In the genomic region with DNA sequence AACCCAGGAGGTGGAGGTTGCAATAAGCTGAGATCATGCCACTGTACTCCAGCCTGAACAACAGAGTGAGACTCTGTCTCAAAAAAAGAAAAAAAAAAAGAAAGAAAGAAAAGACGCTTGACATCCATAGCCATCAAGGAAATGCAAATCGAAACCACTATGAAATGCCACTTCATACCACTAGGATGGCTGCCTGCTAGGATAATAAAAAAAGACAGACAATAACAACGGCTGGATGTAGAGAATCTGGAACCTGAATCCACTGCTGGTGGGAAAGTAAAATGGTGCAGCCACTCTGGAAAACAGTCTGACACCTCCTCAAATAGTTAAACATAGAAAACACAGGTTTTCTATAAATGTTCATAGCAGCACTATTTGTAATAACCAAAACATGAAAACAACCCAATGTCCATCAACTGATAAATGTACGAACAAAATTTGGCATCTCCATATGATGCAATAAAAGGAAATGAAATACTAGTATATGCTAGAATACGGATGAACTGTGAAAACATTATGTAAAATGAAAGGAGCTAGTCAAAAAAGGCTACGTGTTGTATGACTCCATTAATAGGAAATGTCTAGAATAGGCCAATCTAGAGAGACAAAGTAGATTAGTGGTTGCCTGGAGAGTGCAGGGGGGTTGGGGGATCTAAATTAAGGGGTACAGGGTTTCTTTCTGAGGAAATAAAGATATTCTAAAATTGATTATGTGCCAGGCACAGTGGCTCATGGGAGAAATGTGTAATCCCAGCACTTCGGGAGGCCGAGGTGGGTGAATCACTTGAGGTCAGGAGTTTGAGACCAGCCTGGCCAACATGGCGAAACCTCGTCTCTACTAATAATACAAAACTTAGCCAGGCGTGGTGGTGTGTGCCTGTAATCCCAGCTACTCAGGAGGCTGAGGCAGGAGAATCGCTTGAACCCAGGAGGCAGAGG, we compare ENCODE assay signal across 11 cellular contexts. TPM values are rescaled to one million over a fixed set of nuclear protein-coding genes. Genes with fewer than 3 reads are reported as not detected.
A peak's percentile ranks its signal among the peaks of the same experiment; 100 is the strongest.
DNase-seq lines count a peak whose midpoint lies in the region; ATAC-seq, FAIRE-seq and TF ChIP-seq lines count a peak whose summit lies in the region.
"Had no signal": no experiment of that assay in that cellular context is flagged by ENCODE, and none has a peak within 500 bp of the region (broad histone marks: within the 10 kb centered on the region; RNA-seq: fewer than 3 reads in every experiment).

No MANE protein-coding gene starts in this region.

- H3K27me3 Mint-ChIP-seq in CD8-positive, alpha-beta T cell (ENCODE audit: low read depth) = no peaks in the 10 kb centered on the region
- no peaks in the 10 kb centered on the region for H3K27me3 Mint-ChIP-seq in CD14-positive monocyte (ENCODE audit: low read depth in 3 of 3)

- no peaks in the 10 kb centered on the region for H3K27me3 ChIP-seq in CD8-positive, alpha-beta T cell (ENCODE audit: insufficient read depth, low read length)
- no peaks in the 10 kb centered on the region for H3K27me3 ChIP-seq in HCT116 (ENCODE audit: insufficient read depth, low read length)
- no peaks in the 10 kb centered on the region for H3K27me3 ChIP-seq in pancreas

- no peak overlapping the region for H2AFZ ChIP-seq in HCT116 (ENCODE audit: low read depth, low read length, poor library complexity, severe bottlenecking)
- H2AFZ ChIP-seq: parathyroid adenoma had no signal

- H3K27ac ChIP-seq in CD8-positive, alpha-beta T cell (ENCODE audit: low read depth, low read length) = no peak overlapping the region
- peak overlapping the region; percentile 87 for H3K27ac ChIP-seq in HCT116 (ENCODE audit: low read depth, low read length)
- H3K27ac ChIP-seq in pancreas = peak overlapping the region; percentile 61 to 82 (median 70)

- ATAC-seq in CD8-positive, alpha-beta T cell = no peak
- ATAC-seq in HCT116 = no peak
- ATAC-seq in pancreas = no peak

- intact Hi-C loops in CD8-positive, alpha-beta T cell (cut with DNase I, micrococcal nuclease) = loop anchor here in 1 of 2 experiments (10.0 kb wide), 1 partner anchor 176 kb away; no protein-coding TSS in a partner anchor
- intact Hi-C loops in HCT116 (cut with micrococcal nuclease) (loop anchor here (5.0 kb wide), 1 partner anchor 64 kb away; no protein-coding TSS in a partner anchor), pancreas (cut with DNase I) (no loop called here), CD14-positive monocyte (cut with micrococcal nuclease) (loop anchor here in 1 of 2 donors (10.0 kb wide), 1 partner anchor 324 kb away; a partner anchor contains a TSS), posterior cingulate gyrus (cut with DNase I) (no loop called here)

- WGBS in pancreas, 2 donors = 88 to 93% methylated on average over 12 of the region's 12 CpGs

- no peaks in the 10 kb centered on the region for H3K9me3 ChIP-seq in CD8-positive, alpha-beta T cell (ENCODE audit: low read length)
- H3K9me3 ChIP-seq in HCT116 (ENCODE audit: control insufficient read depth in 1 of 2, insufficient read depth in 1 of 2, low read depth in 1 of 2, low read length in 2 of 2) = no peaks in the 10 kb centered on the region
- no peaks in the 10 kb centered on the region for H3K9me3 ChIP-seq in pancreas

- peaks cover 4% of the 10 kb centered on the region for H3K36me3 ChIP-seq in CD8-positive, alpha-beta T cell (ENCODE audit: insufficient read depth, low read length)
- H3K36me3 ChIP-seq in HCT116 (ENCODE audit: control insufficient read depth in 1 of 2, insufficient read depth in 2 of 2, low read length in 2 of 2) (peaks cover 5 to 23% of the 10 kb centered on the region in 2 experiments; a peak in 2 of 4 replicates), pancreas (peaks cover 0 to 7% (median 0%) of the 10 kb centered on the region in 3 donors)

- H3K9me3 Mint-ChIP-seq in CD8-positive, alpha-beta T cell = no peaks in the 10 kb centered on the region
- H3K9me3 Mint-ChIP-seq in CD14-positive monocyte = peaks cover 0 to 2% (median 0%) of the 10 kb centered on the region in 7 donors

- H3K4me2 ChIP-seq in HCT116 (ENCODE audit: low read length) = peak overlapping the region; percentile 80

- peaks cover 51% of the 10 kb centered on the region for H3K79me2 ChIP-seq in HCT116 (ENCODE audit: insufficient read depth, low read length)

- H3K4me1 ChIP-seq in CD8-positive, alpha-beta T cell (ENCODE audit: insufficient read depth, low read length) = peaks cover 4% of the 10 kb centered on the region
- H3K4me1 ChIP-seq in HCT116 (ENCODE audit: control insufficient read depth in 1 of 2, insufficient read depth in 2 of 2, low read length in 2 of 2) (peaks cover 32 to 56% of the 10 kb centered on the region in 2 experiments), pancreas (peaks cover 22 to 30% (median 29%) of the 10 kb centered on the region in 3 donors)

- peaks cover 22% of the 10 kb centered on the region for H3K4me1 Mint-ChIP-seq in CD8-positive, alpha-beta T cell (ENCODE audit: low read depth)
- peaks cover 5% of the 10 kb centered on the region for H3K4me1 Mint-ChIP-seq in CD14-positive monocyte

- CTCF ChIA-PET in CD8-positive, alpha-beta T cell (lab: Charles Lee) = interaction anchor here (1.4 kb wide), 1 partner anchor 325 kb away, joined by 3 read pairs; a partner anchor contains a TSS
- CTCF ChIA-PET in HCT116 (lab: Charles Lee) = no interaction called here

- BruUV-seq in HCT116 (replicated peaks; lab: Mats Ljungman, UMichigan) = no TSS peak

- no peak for TF ChIP-seq POLR2A in HCT116 (IDR thresholded peaks at IDR 0.05; ENCODE audit: borderline replicate concordance, extremely low read depth, insufficient read depth, insufficient read length)

- DNase-seq in CD8-positive, alpha-beta T cell = no peak
- DNase-seq in HCT116 (ENCODE audit: low read depth, low spot score) (no peak), cardiac fibroblast (ENCODE audit: low read depth in 2 of 2) (peak in 1 of 2 donors; percentile 51), pancreas (no peak), CD14-positive monocyte (ENCODE audit: low spot score) (no peak), posterior cingulate gyrus (no peak), middle frontal gyrus (ENCODE audit: extremely low spot score, low spot score) (no peak)
- DNase-seq: DMS 273 treated with DMSO at 0.1 percent for 48 hours, kidney glomerular epithelial cell, SW 1271 had no signal

- FAIRE-seq in pancreas (lab: Jason Lieb, UNC) = no peak

- TF ChIP-seq RAD21 in HCT116 (IDR thresholded peaks at IDR 0.05; ENCODE audit: low read depth) = no peak

- peak overlapping the region; percentile 12 for H3K27ac Mint-ChIP-seq in CD8-positive, alpha-beta T cell
- H3K27ac Mint-ChIP-seq in CD14-positive monocyte = peak overlapping the region in 2 of 7 donors; percentile 27 to 67

- TF ChIP-seq CTCF in CD8-positive, alpha-beta T cell (IDR thresholded peaks at IDR 0.05) = no peak
- TF ChIP-seq CTCF in HCT116 (IDR thresholded peaks at IDR 0.05 in 2 of 3, conservative IDR thresholded peaks at IDR 0.05 in 1 of 3; ENCODE audit: borderline replicate concordance in 1 of 3, insufficient read depth in 1 of 3, low read depth in 2 of 3, low read length in 2 of 3) = peak in 2 of 3 experiments; percentile 10 to 22; a peak in 1 of 6 replicates
- TF ChIP-seq CTCF in cardiac fibroblast (IDR thresholded peaks at IDR 0.05; ENCODE audit: low read depth, low read length) = peak; percentile 17
- no peak for TF ChIP-seq CTCF in pancreas (IDR thresholded peaks at IDR 0.05)
- TF ChIP-seq CTCF in CD14-positive monocyte (IDR thresholded peaks at IDR 0.05) = no peak

- no peaks in the 10 kb centered on the region for H4K20me1 ChIP-seq in HCT116 (ENCODE audit: insufficient read depth)

- POLR2A ChIA-PET in CD8-positive, alpha-beta T cell (lab: Charles Lee) = no interaction called here
- POLR2A ChIA-PET in HCT116 (lab: Charles Lee) = no interaction called here

- no peaks in the 10 kb centered on the region for H3K9me2 ChIP-seq in HCT116 (ENCODE audit: insufficient read depth)

- RAD21 ChIA-PET in HCT116 (lab: Charles Lee; ENCODE audit: low non-redundant PET in 1 of 2, low total read pairs in 2 of 2, uncharacterized antibody in 2 of 2, unreplicated experiment in 2 of 2) = no interaction called here

- H3K4me3 Mint-ChIP-seq in CD8-positive, alpha-beta T cell = no peak overlapping the region
- no peak overlapping the region for H3K4me3 Mint-ChIP-seq in CD14-positive monocyte

- H3K9ac ChIP-seq in HCT116 (ENCODE audit: low read length) = peak overlapping the region; percentile 59
- H3K9ac ChIP-seq: parathyroid adenoma had no signal

- H3K36me3 Mint-ChIP-seq in CD8-positive, alpha-beta T cell = peaks cover 51% of the 10 kb centered on the region
- peaks cover 39 to 53% of the 10 kb centered on the region in 2 donors for H3K36me3 Mint-ChIP-seq in CD14-positive monocyte

- no peak overlapping the region for H3K4me3 ChIP-seq in CD8-positive, alpha-beta T cell (ENCODE audit: low read depth, low read length)
- H3K4me3 ChIP-seq in HCT116 (replicated peaks in 1 of 2; ENCODE audit: low read depth in 1 of 2, low read length in 2 of 2) = peak overlapping the region in 1 of 2 experiments; percentile 49; a peak in 1 of 4 replicates
- no peak overlapping the region for H3K4me3 ChIP-seq in cardiac fibroblast (replicated peaks in 1 of 2; ENCODE audit: low read depth in 2 of 2, low read length in 2 of 2)
- no peak overlapping the region for H3K4me3 ChIP-seq in pancreas

TF ChIP-seq in HCT116, 20 proteins besides CTCF, POLR2A, EP300 and RAD21:
- TF ChIP-seq CEBPB (IDR thresholded peaks at IDR 0.05; ENCODE audit: low read depth) (peak; percentile 37; the same call in 1 of the 2 replicates), JUND (IDR thresholded peaks at IDR 0.05) (peak; percentile 12; the same call in 1 of the 2 replicates), FOSL1 (IDR thresholded peaks at IDR 0.05; ENCODE audit: low read depth) (peak; percentile 8; the same call in 1 of the 2 replicates)
- TF ChIP-seq, protein P1, sequence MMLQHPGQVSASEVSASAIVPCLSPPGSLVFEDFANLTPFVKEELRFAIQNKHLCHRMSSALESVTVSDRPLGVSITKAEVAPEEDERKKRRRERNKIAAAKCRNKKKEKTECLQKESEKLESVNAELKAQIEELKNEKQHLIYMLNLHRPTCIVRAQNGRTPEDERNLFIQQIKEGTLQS (IDR thresholded peaks at IDR 0.05) = no peak
TF ChIP-seq in HCT116: peak in this region for 3.

RNA-seq across cellular contexts. Expression of a gene that starts 9.7 kb away (rescaled TPM):
- total RNA-seq in CD8-positive, alpha-beta T cell = 10 to 100 TPM; 16.4 to 19.5 TPM
- total RNA-seq in HCT116 (2021; ENCODE audit: unreplicated experiment) = 97.0 TPM
- polyA plus RNA-seq in HCT116 (2012) = 54.9 and 72.2 TPM in 2 replicates
- total RNA-seq in pancreas = 10 to 100 TPM; 36.3 to 55.2 (median 44.5) TPM
- 10 to 100 TPM; 23.7 to 33.2 TPM for polyA plus RNA-seq in pancreas
- polyA plus RNA-seq in CD14-positive monocyte = 10 to 100 TPM; 25.4 to 36.3 TPM

RNA-seq across cellular contexts. Expression of a gene that starts 34.7 kb away (rescaled TPM):
- total RNA-seq in CD8-positive, alpha-beta T cell = 10 to 100 TPM in 1 of 2 experiments, 1 to 10 TPM in 1; 9.9 to 13.8 TPM
- 78.6 TPM for total RNA-seq in HCT116 (2021; ENCODE audit: unreplicated experiment)
- 36.8 and 55.1 TPM in 2 replicates for polyA plus RNA-seq in HCT116 (2012)
- total RNA-seq in pancreas = 1 to 10 TPM; 4.0 to 5.4 (median 5.1) TPM
- polyA plus RNA-seq in pancreas = 1 to 10 TPM; 4.7 to 8.8 TPM
- polyA plus RNA-seq in CD14-positive monocyte = 1 to 10 TPM; 6.6 to 7.5 TPM

RNA-seq across cellular contexts. Expression of a gene that starts 52.6 kb away (rescaled TPM):
- total RNA-seq in CD8-positive, alpha-beta T cell = 1 to 10 TPM; 1.0 to 2.3 TPM
- 42.6 TPM for total RNA-seq in HCT116 (2021; ENCODE audit: unreplicated experiment)
- polyA plus RNA-seq in HCT116 (2012) = 14.6 and 19.7 TPM in 2 replicates
- 10 to 100 TPM; 11.3 to 34.4 (median 16.5) TPM for total RNA-seq in pancreas
- 10 to 100 TPM; 15.2 to 16.4 TPM for polyA plus RNA-seq in pancreas
- 1 to 10 TPM; 1.5 TPM for polyA plus RNA-seq in CD14-positive monocyte

Comparison
In these comparisons a context has a peak if more than half of its experiments do, and no peak if none do; other contexts are left out.
1. CTCF ChIP-seq: peak in HCT116 (2 of 3) and cardiac fibroblast (single experiment); none in CD8-positive, alpha-beta T cell (single experiment), pancreas (0 of 4) and CD14-positive monocyte (single experiment).